15 cellular contexts compared by ENCODE assay signal in the genomic region with DNA sequence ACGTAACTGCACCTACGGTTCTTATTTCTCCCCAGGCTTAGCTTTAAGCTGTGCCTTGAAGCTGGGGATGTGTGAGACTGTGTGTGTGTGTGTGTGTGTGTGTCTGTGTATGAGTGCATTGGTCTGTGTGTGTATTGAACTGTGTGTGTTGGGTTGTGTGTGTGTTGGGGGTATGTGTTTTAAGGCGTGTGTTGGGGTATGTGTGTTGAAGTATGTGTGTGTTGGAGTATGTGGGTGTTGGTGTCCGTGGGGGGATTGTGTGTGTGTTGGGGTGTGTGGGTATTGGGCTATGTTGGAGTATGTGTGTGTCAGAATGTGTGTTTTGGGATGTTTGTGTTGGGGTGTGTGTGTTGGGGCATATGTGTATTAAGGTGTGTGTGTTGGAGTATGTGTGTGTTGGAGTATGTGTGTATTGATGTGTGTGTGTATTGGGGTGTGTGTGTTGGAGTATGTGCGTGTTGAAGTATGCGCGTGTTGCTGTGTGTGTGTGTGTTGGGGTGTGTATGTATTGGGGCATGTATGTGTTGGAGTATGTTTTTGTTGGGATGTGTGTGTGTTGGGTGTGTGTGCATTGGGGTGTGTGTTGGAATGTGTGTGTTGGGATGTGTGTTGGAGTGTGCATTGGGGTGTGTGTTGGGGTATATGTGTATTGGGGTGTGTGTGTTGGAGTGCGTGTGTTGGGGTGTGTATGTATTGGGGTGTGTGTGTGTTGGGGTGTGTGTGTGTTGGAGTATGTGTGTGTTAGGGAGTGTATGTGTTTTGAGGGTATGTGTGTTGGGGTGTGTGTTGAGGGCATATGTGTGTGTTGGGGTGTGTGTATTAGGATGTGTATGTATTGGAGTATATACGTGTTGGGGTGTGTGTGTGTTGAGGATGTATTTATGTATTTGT.
DNase-seq lines count a peak whose midpoint lies in the region; ATAC-seq, FAIRE-seq and TF ChIP-seq lines count a peak whose summit lies in the region.
"Had no signal": no experiment of that assay in that cellular context is flagged by ENCODE, and none has a peak within 500 bp of the region (broad histone marks: within the 10 kb centered on the region; RNA-seq: fewer than 3 reads in every experiment).

No MANE protein-coding gene starts in this region.

- 0 out of 2 replicates have a peak overlapping the region, but pooled peaks have one; percentile 7 for H2AFZ ChIP-seq in K562 (ENCODE audit: low read depth, low read length)
- H2AFZ ChIP-seq: GM23248 had no signal

- CTCF ChIA-PET in K562 (lab: Yijun Ruan, JAX; ENCODE audit: low intra/inter-chr PET ratio): interaction anchor here (1.0 kb wide), 1 partner anchor 52 kb away, joined by 3 read pairs; no protein-coding TSS in a partner anchor

- peaks cover 6% of the 10 kb centered on the region for H3K9me3 Mint-ChIP-seq in neural crest cell
- no peaks in the 10 kb centered on the region for H3K9me3 Mint-ChIP-seq in stimulated activated memory B cell treated with anti-CD40 and anti-IgM and Interleukin-4, amounts not matched to agents 10 μg/mL and 1 μg/mL and 100 μg/mL, for 72 hours
- H3K9me3 Mint-ChIP-seq: CD4-positive, alpha-beta T cell had no signal

- H3K4me3 Mint-ChIP-seq in neural crest cell: no peak overlapping the region
- no peak overlapping the region for H3K4me3 Mint-ChIP-seq in stimulated activated memory B cell treated with anti-CD40 and anti-IgM and Interleukin-4, amounts not matched to agents 10 μg/mL and 1 μg/mL and 100 μg/mL, for 72 hours
- H3K4me3 Mint-ChIP-seq: B cell; CD4-positive, alpha-beta T cell had no signal

- FAIRE-seq in HTR-8/SVneo (lab: Jason Lieb, UNC) (peak; percentile 42), K562 (lab: Jason Lieb, UNC) (no peak)
- FAIRE-seq: A204.1 had no signal

- no peaks in the 10 kb centered on the region for H3K36me3 Mint-ChIP-seq in neural crest cell (ENCODE audit: low read depth)
- H3K36me3 Mint-ChIP-seq in stimulated activated memory B cell treated with anti-CD40 and anti-IgM and Interleukin-4, amounts not matched to agents 10 μg/mL and 1 μg/mL and 100 μg/mL, for 72 hours: no peaks in the 10 kb centered on the region

- POLR2A ChIA-PET in K562 (lab: Yijun Ruan, JAX): no interaction called here

- H3K27ac ChIP-seq in K562 (ENCODE audit: extremely low read depth, low read depth, low read length): no peak overlapping the region
- H3K27ac ChIP-seq: GM23248, HL-60 had no signal

- H3K9me1 ChIP-seq in K562 (ENCODE audit: control insufficient read depth, insufficient read depth, low read length): peaks cover 3% of the 10 kb centered on the region

- H3K27me3 Mint-ChIP-seq in neural crest cell (ENCODE audit: low read depth): no peaks in the 10 kb centered on the region
- H3K27me3 Mint-ChIP-seq in stimulated activated memory B cell treated with anti-CD40 and anti-IgM and Interleukin-4, amounts not matched to agents 10 μg/mL and 1 μg/mL and 100 μg/mL, for 72 hours: peaks cover 24% of the 10 kb centered on the region
- H3K27me3 Mint-ChIP-seq: CD4-positive, alpha-beta T cell had no signal

- no TSS peak for BruUV-seq in K562 (replicated peaks; lab: Mats Ljungman, UMichigan)

- no peak overlapping the region for H3K4me2 ChIP-seq in K562 (ENCODE audit: insufficient read depth, low read length)

- in situ Hi-C loops in K562 (cut with MboI): no loop called here

- H3K27ac Mint-ChIP-seq in neural crest cell (ENCODE audit: unreplicated experiment): peak overlapping the region; percentile 4
- H3K27ac Mint-ChIP-seq in stimulated activated memory B cell treated with anti-CD40 and anti-IgM and Interleukin-4, amounts not matched to agents 10 μg/mL and 1 μg/mL and 100 μg/mL, for 72 hours: no peak overlapping the region
- H3K27ac Mint-ChIP-seq: B cell; CD4-positive, alpha-beta T cell had no signal

- 94% methylated on average over 9 of the region's 9 CpGs for WGBS in K562 (ENCODE audit: insufficient coverage, low coverage, missing lambda C conversion rate)

- peaks cover 6% of the 10 kb centered on the region; the same call in 2 of the 3 replicates for H3K79me2 ChIP-seq in K562 (ENCODE audit: control insufficient read depth, insufficient read depth, low read length)

- H4K20me1 ChIP-seq in K562 (replicated peaks; ENCODE audit: control insufficient read depth, insufficient read depth, low read length): no peaks in the 10 kb centered on the region

- no peak for ATAC-seq in K562
- ATAC-seq in stimulated activated memory B cell treated with anti-CD40 and anti-IgM and Interleukin-4, amounts not matched to agents 10 μg/mL and 1 μg/mL and 100 μg/mL, for 72 hours: peak; percentile 9
- ATAC-seq in HG03097 (IDR thresholded peaks at IDR 0.05; ENCODE audit: low FRiP score, unreplicated experiment): no peak
- no peak for ATAC-seq in HG03571 (IDR thresholded peaks at IDR 0.05; ENCODE audit: unreplicated experiment)

- no peak overlapping the region for H3K4me3 ChIP-seq in K562
- H3K4me3 ChIP-seq: GM23248 had no signal

- no peaks in the 10 kb centered on the region for H3K27me3 ChIP-seq in K562 (ENCODE audit: control insufficient read depth in 2 of 2, insufficient read depth in 2 of 2, low read length in 2 of 2)

- intact Hi-C loops in K562 (cut with micrococcal nuclease): no loop called here

- TF ChIP-seq RAD21 in K562 (CRISPR knock-in tag; conservative IDR thresholded peaks at IDR 0.05 in 1 of 2, IDR thresholded peaks at IDR 0.05 in 1 of 2): no peak

- no peaks in the 10 kb centered on the region for H3K36me3 ChIP-seq in K562 (ENCODE audit: control insufficient read depth, insufficient read depth, low read length)

- TF ChIP-seq CTCF in K562 (IDR thresholded peaks at IDR 0.05 in 2 of 3, conservative IDR thresholded peaks at IDR 0.05 in 1 of 3; ENCODE audit: insufficient read depth in 2 of 3, low read depth in 1 of 3, low read length in 3 of 3) (no peak), neural crest cell (conservative IDR thresholded peaks at IDR 0.05) (no peak)

- no peak for TF ChIP-seq POLR2A in K562 (conservative IDR thresholded peaks at IDR 0.05)

- DNase-seq in HTR-8/SVneo (ENCODE audit: insufficient read length, low spot score) (no peak), K562 (ENCODE audit: extremely low read depth in 1 of 4, low spot score in 3 of 4) (no peak), neural crest cell (ENCODE audit: low read depth, low spot score) (no peak), NCI-H526 treated with DMSO at 0.1 percent for 48 hours (lab: John Stamatoyannopoulos, UW) (no peak)
- DNase-seq: Calu3; CD4-positive, alpha-beta T cell; DMS 273 treated with DMSO at 0.1 percent for 48 hours; GM23248; H7 had no signal

- peaks cover 45 to 58% of the 10 kb centered on the region in 2 experiments for H3K4me1 ChIP-seq in K562 (replicated peaks in 1 of 2; ENCODE audit: control insufficient read depth in 2 of 2, insufficient read depth in 2 of 2, low read length in 2 of 2)

- no peak for TF ChIP-seq EP300 in K562 (IDR thresholded peaks at IDR 0.05; ENCODE audit: low read length)

- no peaks in the 10 kb centered on the region for H3K9me3 ChIP-seq in K562 (replicated peaks; ENCODE audit: control insufficient read depth, insufficient read depth, low read depth, low read length)

- peaks cover 39% of the 10 kb centered on the region for H3K4me1 Mint-ChIP-seq in neural crest cell
- H3K4me1 Mint-ChIP-seq in stimulated activated memory B cell treated with anti-CD40 and anti-IgM and Interleukin-4, amounts not matched to agents 10 μg/mL and 1 μg/mL and 100 μg/mL, for 72 hours: no peaks in the 10 kb centered on the region
- H3K4me1 Mint-ChIP-seq: B cell had no signal

- H3K9ac ChIP-seq in K562 (ENCODE audit: insufficient read depth in 1 of 2, low read depth in 2 of 2, low read length in 2 of 2): no peak overlapping the region
- H3K9ac ChIP-seq: GM23248 had no signal

TF ChIP-seq in K562, 482 proteins besides CTCF, POLR2A, EP300 and RAD21 (continues in another document):
- TF ChIP-seq DDX20 (tag; IDR thresholded peaks at IDR 0.05; ENCODE audit: low read depth) (no peak), TEAD2 (tag; IDR thresholded peaks at IDR 0.05) (no peak), SMARCA4 (IDR thresholded peaks at IDR 0.05) (no peak), TSC22D4 (tag; IDR thresholded peaks at IDR 0.05) (peak; percentile 73), KHSRP (IDR thresholded peaks at IDR 0.05) (peak; percentile 9; the same call in 1 of the 2 replicates), POLR2H (tag; IDR thresholded peaks at IDR 0.05; ENCODE audit: low read depth) (no peak), HMG20B (CRISPR knock-in tag; IDR thresholded peaks at IDR 0.05) (no peak), ZNF717 (CRISPR knock-in tag; IDR thresholded peaks at IDR 0.05) (no peak), ELF4 (CRISPR knock-in tag; IDR thresholded peaks at IDR 0.05) (peak; percentile 47), PHF8 (IDR thresholded peaks at IDR 0.05; ENCODE audit: borderline replicate concordance, low read length) (no peak), MTF1 (CRISPR knock-in tag; IDR thresholded peaks at IDR 0.05; ENCODE audit: borderline replicate concordance) (0 out of 2 replicates have a peak, but pooled peaks have one; percentile 58), SP2 (IDR thresholded peaks at IDR 0.05; ENCODE audit: extremely low read depth, low read depth, low read length, poor library complexity, severe bottlenecking) (no peak), ZNF79 (CRISPR knock-in tag; IDR thresholded peaks at IDR 0.05; ENCODE audit: low read depth) (no peak)
- TF ChIP-seq, protein P1, sequence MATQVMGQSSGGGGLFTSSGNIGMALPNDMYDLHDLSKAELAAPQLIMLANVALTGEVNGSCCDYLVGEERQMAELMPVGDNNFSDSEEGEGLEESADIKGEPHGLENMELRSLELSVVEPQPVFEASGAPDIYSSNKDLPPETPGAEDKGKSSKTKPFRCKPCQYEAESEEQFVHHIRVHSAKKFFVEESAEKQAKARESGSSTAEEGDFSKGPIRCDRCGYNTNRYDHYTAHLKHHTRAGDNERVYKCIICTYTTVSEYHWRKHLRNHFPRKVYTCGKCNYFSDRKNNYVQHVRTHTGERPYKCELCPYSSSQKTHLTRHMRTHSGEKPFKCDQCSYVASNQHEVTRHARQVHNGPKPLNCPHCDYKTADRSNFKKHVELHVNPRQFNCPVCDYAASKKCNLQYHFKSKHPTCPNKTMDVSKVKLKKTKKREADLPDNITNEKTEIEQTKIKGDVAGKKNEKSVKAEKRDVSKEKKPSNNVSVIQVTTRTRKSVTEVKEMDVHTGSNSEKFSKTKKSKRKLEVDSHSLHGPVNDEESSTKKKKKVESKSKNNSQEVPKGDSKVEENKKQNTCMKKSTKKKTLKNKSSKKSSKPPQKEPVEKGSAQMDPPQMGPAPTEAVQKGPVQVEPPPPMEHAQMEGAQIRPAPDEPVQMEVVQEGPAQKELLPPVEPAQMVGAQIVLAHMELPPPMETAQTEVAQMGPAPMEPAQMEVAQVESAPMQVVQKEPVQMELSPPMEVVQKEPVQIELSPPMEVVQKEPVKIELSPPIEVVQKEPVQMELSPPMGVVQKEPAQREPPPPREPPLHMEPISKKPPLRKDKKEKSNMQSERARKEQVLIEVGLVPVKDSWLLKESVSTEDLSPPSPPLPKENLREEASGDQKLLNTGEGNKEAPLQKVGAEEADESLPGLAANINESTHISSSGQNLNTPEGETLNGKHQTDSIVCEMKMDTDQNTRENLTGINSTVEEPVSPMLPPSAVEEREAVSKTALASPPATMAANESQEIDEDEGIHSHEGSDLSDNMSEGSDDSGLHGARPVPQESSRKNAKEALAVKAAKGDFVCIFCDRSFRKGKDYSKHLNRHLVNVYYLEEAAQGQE (CRISPR knock-in tag; IDR thresholded peaks at IDR 0.05; ENCODE audit: low read depth): no peak
